Comparison of ENCODE assay signal across 1 cellular context in the genomic region with DNA sequence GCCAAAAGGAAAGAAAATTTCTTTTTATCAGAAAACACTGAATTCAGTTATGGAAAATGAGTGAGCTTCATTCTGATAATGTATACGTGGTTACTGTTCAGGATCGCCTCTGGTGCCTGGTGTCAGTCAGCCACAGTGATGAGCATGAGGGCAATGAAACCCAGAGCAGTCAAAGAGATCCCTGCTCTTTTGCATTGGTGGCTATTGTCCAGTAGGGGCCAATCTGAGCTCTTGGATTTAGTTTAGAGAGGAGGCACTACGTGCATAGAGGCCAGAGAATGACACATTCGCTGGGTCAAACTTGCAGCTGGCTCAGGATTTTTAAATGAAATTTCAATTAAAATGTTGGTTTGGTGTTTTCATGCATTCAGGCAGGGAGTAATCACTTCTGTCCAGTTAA.
TF ChIP-seq lines count a peak whose summit lies in the region.

No MANE protein-coding gene starts in this region.

TF ChIP-seq in WTC11, 78 proteins besides CTCF, POLR2A, EP300 and RAD21 (continued from another document):
- TF ChIP-seq, protein P1, sequence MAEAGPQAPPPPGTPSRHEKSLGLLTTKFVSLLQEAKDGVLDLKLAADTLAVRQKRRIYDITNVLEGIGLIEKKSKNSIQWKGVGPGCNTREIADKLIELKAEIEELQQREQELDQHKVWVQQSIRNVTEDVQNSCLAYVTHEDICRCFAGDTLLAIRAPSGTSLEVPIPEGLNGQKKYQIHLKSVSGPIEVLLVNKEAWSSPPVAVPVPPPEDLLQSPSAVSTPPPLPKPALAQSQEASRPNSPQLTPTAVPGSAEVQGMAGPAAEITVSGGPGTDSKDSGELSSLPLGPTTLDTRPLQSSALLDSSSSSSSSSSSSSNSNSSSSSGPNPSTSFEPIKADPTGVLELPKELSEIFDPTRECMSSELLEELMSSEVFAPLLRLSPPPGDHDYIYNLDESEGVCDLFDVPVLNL (CRISPR knock-in tag; IDR thresholded peaks at IDR 0.05; ENCODE audit: borderline replicate concordance, low read depth), result no peak
- no peak for TF ChIP-seq SMAD4 (CRISPR knock-in tag; IDR thresholded peaks at IDR 0.05)
- TF ChIP-seq, protein P2, sequence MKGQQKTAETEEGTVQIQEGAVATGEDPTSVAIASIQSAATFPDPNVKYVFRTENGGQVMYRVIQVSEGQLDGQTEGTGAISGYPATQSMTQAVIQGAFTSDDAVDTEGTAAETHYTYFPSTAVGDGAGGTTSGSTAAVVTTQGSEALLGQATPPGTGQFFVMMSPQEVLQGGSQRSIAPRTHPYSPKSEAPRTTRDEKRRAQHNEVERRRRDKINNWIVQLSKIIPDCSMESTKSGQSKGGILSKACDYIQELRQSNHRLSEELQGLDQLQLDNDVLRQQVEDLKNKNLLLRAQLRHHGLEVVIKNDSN (CRISPR knock-in tag; IDR thresholded peaks at IDR 0.05), result no peak
- no peak for TF ChIP-seq ESRRA (CRISPR knock-in tag; IDR thresholded peaks at IDR 0.05; ENCODE audit: borderline replicate concordance)
- TF ChIP-seq, protein P3, sequence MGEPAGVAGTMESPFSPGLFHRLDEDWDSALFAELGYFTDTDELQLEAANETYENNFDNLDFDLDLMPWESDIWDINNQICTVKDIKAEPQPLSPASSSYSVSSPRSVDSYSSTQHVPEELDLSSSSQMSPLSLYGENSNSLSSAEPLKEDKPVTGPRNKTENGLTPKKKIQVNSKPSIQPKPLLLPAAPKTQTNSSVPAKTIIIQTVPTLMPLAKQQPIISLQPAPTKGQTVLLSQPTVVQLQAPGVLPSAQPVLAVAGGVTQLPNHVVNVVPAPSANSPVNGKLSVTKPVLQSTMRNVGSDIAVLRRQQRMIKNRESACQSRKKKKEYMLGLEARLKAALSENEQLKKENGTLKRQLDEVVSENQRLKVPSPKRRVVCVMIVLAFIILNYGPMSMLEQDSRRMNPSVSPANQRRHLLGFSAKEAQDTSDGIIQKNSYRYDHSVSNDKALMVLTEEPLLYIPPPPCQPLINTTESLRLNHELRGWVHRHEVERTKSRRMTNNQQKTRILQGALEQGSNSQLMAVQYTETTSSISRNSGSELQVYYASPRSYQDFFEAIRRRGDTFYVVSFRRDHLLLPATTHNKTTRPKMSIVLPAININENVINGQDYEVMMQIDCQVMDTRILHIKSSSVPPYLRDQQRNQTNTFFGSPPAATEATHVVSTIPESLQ (CRISPR knock-in tag; IDR thresholded peaks at IDR 0.05), result no peak
TF ChIP-seq in WTC11: peak in this region for 0.
